In the genomic region with DNA sequence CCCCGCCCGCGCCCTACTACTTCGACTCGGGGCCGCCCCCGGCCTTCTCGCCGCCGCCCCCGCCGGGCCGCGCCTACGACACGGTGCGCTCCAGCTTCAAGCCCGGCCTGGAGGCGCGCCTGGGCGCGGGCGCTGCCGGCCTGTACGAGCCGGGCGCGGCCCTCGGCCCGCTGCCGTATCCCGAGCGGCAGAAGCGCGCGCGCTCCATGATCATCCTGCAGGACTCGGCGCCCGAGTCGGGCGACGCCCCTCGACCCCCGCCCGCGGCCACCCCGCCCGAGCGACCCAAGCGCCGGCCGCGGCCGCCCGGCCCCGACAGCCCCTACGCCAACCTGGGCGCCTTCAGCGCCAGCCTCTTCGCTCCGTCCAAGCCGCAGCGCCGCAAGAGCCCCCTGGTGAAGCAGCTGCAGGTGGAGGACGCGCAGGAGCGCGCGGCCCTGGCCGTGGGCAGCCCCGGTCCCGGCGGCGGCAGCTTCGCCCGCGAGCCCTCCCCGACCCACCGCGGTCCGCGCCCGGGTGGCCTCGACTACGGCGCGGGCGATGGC, we compare ENCODE assay signal across 30 cellular contexts. TPM values are rescaled to one million over a fixed set of nuclear protein-coding genes. Genes with fewer than 3 reads are reported as not detected.
DNase-seq lines count a peak whose midpoint lies in the region; ATAC-seq and TF ChIP-seq lines count a peak whose summit lies in the region.
"Had no signal": no experiment of that assay in that cellular context is flagged by ENCODE, and none has a peak within 500 bp of the region (broad histone marks: within the 10 kb centered on the region; RNA-seq: fewer than 3 reads in every experiment).

No MANE protein-coding gene starts in this region.

- no peak overlapping the region for H4K8ac ChIP-seq in trophoblast cell (ENCODE audit: low read depth, low read length)

- no peaks in the 10 kb centered on the region for H3K4me1 Mint-ChIP-seq in progenitor cell of endocrine pancreas (ENCODE audit: low read depth)
- H3K4me1 Mint-ChIP-seq: activated CD4-positive, alpha-beta T cell treated with anti-CD3 and anti-CD28 coated beads, Interleukin-2, amount 10 ng/mL, durations not matched to agents 7 days and 5 days; activated naive CD8-positive, alpha-beta T cell treated with anti-CD3 and anti-CD28 coated beads for 36 hours; activated T-helper 17 cell treated with anti-CD3 and anti-CD28 coated beads, Interleukin-2, amount 50 U/mL, for 72 hours had no signal

- H3K27me3 Mint-ChIP-seq in progenitor cell of endocrine pancreas: peaks cover 48% of the 10 kb centered on the region
- H3K27me3 Mint-ChIP-seq: activated CD4-positive, alpha-beta T cell treated with anti-CD3 and anti-CD28 coated beads, Interleukin-2, amount 10 ng/mL, durations not matched to agents 7 days and 5 days; activated naive CD8-positive, alpha-beta T cell treated with anti-CD3 and anti-CD28 coated beads for 36 hours; stimulated activated naive CD8-positive, alpha-beta T cell treated with anti-CD3 and anti-CD28 coated beads, Interleukin-15, Interleukin-2, amounts not matched to agents 100 ng/mL and 50 ng/mL, for 24 hours had no signal

- no peak overlapping the region for H2BK12ac ChIP-seq in trophoblast cell (ENCODE audit: low read length)

- no peaks in the 10 kb centered on the region for H3K9me3 ChIP-seq in iPS DF 6.9 (ENCODE audit: control insufficient read depth, insufficient read depth, low read length)
- H3K9me3 ChIP-seq in trophoblast cell (ENCODE audit: insufficient read depth, low read depth, low read length): peaks cover 11% of the 10 kb centered on the region
- H3K9me3 ChIP-seq: SJCRH30, transverse colon had no signal

- H3K27me3 ChIP-seq in iPS DF 6.9 (ENCODE audit: control insufficient read depth, insufficient read depth, low read length) (peaks cover 29% of the 10 kb centered on the region; the same call in 1 of the 2 replicates), trophoblast cell (ENCODE audit: insufficient read depth, low read length) (peaks cover 33% of the 10 kb centered on the region)

- H3K23ac ChIP-seq in trophoblast cell (ENCODE audit: low read length): no peak overlapping the region

- H3K4me2 ChIP-seq in trophoblast cell (ENCODE audit: low read length): peak overlapping the region; percentile 52

- H2BK120ac ChIP-seq in trophoblast cell (ENCODE audit: insufficient read depth, low read length, poor library complexity): no peak overlapping the region

- no peak overlapping the region for H4K12ac ChIP-seq in trophoblast cell (ENCODE audit: low read depth, low read length)

- no peak overlapping the region for H2AFZ ChIP-seq in trophoblast cell (ENCODE audit: insufficient read depth, low read length, poor library complexity)

- no peak overlapping the region for H3K14ac ChIP-seq in trophoblast cell (ENCODE audit: low read length)

- no peak overlapping the region for H2AK5ac ChIP-seq in trophoblast cell (ENCODE audit: low read length)

- H3K36me3 ChIP-seq in iPS DF 6.9 (ENCODE audit: control insufficient read depth, insufficient read depth, low read length) (no peaks in the 10 kb centered on the region), trophoblast cell (ENCODE audit: control insufficient read depth in 1 of 2, insufficient read depth in 2 of 2, low read length in 2 of 2) (no peaks in the 10 kb centered on the region)
- H3K36me3 ChIP-seq: SJCRH30, transverse colon had no signal

- H3K4me3 Mint-ChIP-seq in progenitor cell of endocrine pancreas (ENCODE audit: low read depth): no peak overlapping the region
- H3K4me3 Mint-ChIP-seq: activated CD4-positive, alpha-beta T cell treated with anti-CD3 and anti-CD28 coated beads, Interleukin-2, amount 10 ng/mL, durations not matched to agents 7 days and 5 days; activated naive CD8-positive, alpha-beta T cell treated with anti-CD3 and anti-CD28 coated beads for 36 hours; activated T-helper 17 cell treated with anti-CD3 and anti-CD28 coated beads, Interleukin-2, amount 50 U/mL, for 72 hours; CD8-positive, alpha-beta T cell; effector memory CD8-positive, alpha-beta T cell; stimulated activated naive CD8-positive, alpha-beta T cell treated with anti-CD3 and anti-CD28 coated beads, Interleukin-15, Interleukin-2, amounts not matched to agents 100 ng/mL and 50 ng/mL, for 24 hours; T-helper 1 cell treated with Interleukin-12 subunit alpha and Interleukin-12 subunit beta and Interleukin-4 antibody, amounts not matched to agents 30 μg/mL and 1 μg/mL, for 36 hours had no signal

- H3K27ac ChIP-seq in iPS DF 6.9 (ENCODE audit: low read length): no peak overlapping the region
- no peak overlapping the region for H3K27ac ChIP-seq in trophoblast cell (ENCODE audit: low read depth, low read length)
- H3K27ac ChIP-seq: 22Rv1, SJCRH30, transverse colon, VCaP had no signal

- H3K4me3 ChIP-seq in iPS DF 6.9 (ENCODE audit: low read length) (peak overlapping the region; percentile 33), trophoblast cell (ENCODE audit: low read depth, low read length) (no peak overlapping the region)
- H3K4me3 ChIP-seq: SJCRH30, transverse colon had no signal

- no peak for ATAC-seq in GM21528 (IDR thresholded peaks at IDR 0.05; ENCODE audit: low FRiP score, unreplicated experiment)
- ATAC-seq: activated T-helper 17 cell treated with anti-CD3 and anti-CD28 coated beads, Interleukin-2, amount 50 U/mL, for 72 hours; CD8-positive, alpha-beta T cell; effector memory CD8-positive, alpha-beta T cell; Panc1 had no signal

- no peaks in the 10 kb centered on the region for H3K9me3 Mint-ChIP-seq in progenitor cell of endocrine pancreas (ENCODE audit: low read depth)
- H3K9me3 Mint-ChIP-seq: activated CD4-positive, alpha-beta T cell treated with anti-CD3 and anti-CD28 coated beads, Interleukin-2, amount 10 ng/mL, durations not matched to agents 7 days and 5 days; activated naive CD8-positive, alpha-beta T cell treated with anti-CD3 and anti-CD28 coated beads for 36 hours; activated T-helper 17 cell treated with anti-CD3 and anti-CD28 coated beads, Interleukin-2, amount 50 U/mL, for 72 hours; CD8-positive, alpha-beta T cell; effector memory CD8-positive, alpha-beta T cell; stimulated activated naive CD8-positive, alpha-beta T cell treated with anti-CD3 and anti-CD28 coated beads, Interleukin-15, Interleukin-2, amounts not matched to agents 100 ng/mL and 50 ng/mL, for 24 hours; T-helper 1 cell treated with Interleukin-12 subunit alpha and Interleukin-12 subunit beta and Interleukin-4 antibody, amounts not matched to agents 30 μg/mL and 1 μg/mL, for 36 hours had no signal

- H4K91ac ChIP-seq in trophoblast cell (ENCODE audit: low read depth, low read length): no peak overlapping the region

- DNase-seq in NCI-H146 (lab: John Stamatoyannopoulos, UW) (peak; percentile 22), NCI-H146 treated with DMSO at 0.1 percent for 48 hours (lab: John Stamatoyannopoulos, UW; ENCODE audit: unreplicated experiment) (no peak), astrocyte of the hippocampus (ENCODE audit: low read depth, low spot score) (peak; percentile 44), iPS DF 6.9 (ENCODE audit: low read depth, low spot score) (no peak), trophoblast cell (no peak), progenitor cell of endocrine pancreas (ENCODE audit: low spot score, unreplicated experiment) (no peak)
- no peak for DNase-seq in stimulated activated naive CD4-positive, alpha-beta T cell treated with Interleukin-2 at 50 U/mL for 16 hours (lab: John Stamatoyannopoulos, UW)
- DNase-seq: activated CD4-positive, alpha-beta T cell treated with anti-CD3 and anti-CD28 coated beads, Interleukin-2, amount 10 ng/mL, durations not matched to agents 7 days and 5 days; activated naive CD8-positive, alpha-beta T cell treated with anti-CD3 and anti-CD28 coated beads for 36 hours; CD8-positive, alpha-beta T cell; effector memory CD8-positive, alpha-beta T cell; GF-D8; Karpas-422; NCI-H1092; NCI-H2081; NCI-H446 treated with DMSO at 0.1 percent for 48 hours; NK-92 treated with Interleukin-12 subunit alpha and Interleukin-12 subunit beta, amount 100 ng/mL, for 24 hours; SJCRH30; small intestine; stimulated activated CD4-positive, alpha-beta T cell treated with anti-CD3 and anti-CD28 coated beads, Interleukin-2, amount 100 ng/mL, for 48 hours; transverse colon had no signal

- no peaks in the 10 kb centered on the region for H3K79me1 ChIP-seq in trophoblast cell (ENCODE audit: low read length)

- H3K4me1 ChIP-seq in iPS DF 6.9 (ENCODE audit: control insufficient read depth, insufficient read depth, low read length) (no peaks in the 10 kb centered on the region), trophoblast cell (ENCODE audit: control insufficient read depth in 1 of 2, insufficient read depth in 2 of 2, low read length in 2 of 2) (no peaks in the 10 kb centered on the region)
- H3K4me1 ChIP-seq: SJCRH30, transverse colon had no signal

- H3K9ac ChIP-seq in trophoblast cell (ENCODE audit: low read length): no peak overlapping the region

- no peak overlapping the region for H3K27ac Mint-ChIP-seq in progenitor cell of endocrine pancreas
- H3K27ac Mint-ChIP-seq: activated CD4-positive, alpha-beta T cell treated with anti-CD3 and anti-CD28 coated beads, Interleukin-2, amount 10 ng/mL, durations not matched to agents 7 days and 5 days; activated naive CD8-positive, alpha-beta T cell treated with anti-CD3 and anti-CD28 coated beads for 36 hours; activated T-helper 17 cell treated with anti-CD3 and anti-CD28 coated beads, Interleukin-2, amount 50 U/mL, for 72 hours; CD8-positive, alpha-beta T cell; effector memory CD8-positive, alpha-beta T cell; stimulated activated naive CD8-positive, alpha-beta T cell treated with anti-CD3 and anti-CD28 coated beads, Interleukin-15, Interleukin-2, amounts not matched to agents 100 ng/mL and 50 ng/mL, for 24 hours; T-helper 1 cell treated with Interleukin-12 subunit alpha and Interleukin-12 subunit beta and Interleukin-4 antibody, amounts not matched to agents 30 μg/mL and 1 μg/mL, for 36 hours had no signal

- no peak overlapping the region for H3K4ac ChIP-seq in trophoblast cell (ENCODE audit: low read depth, low read length)

- H3K18ac ChIP-seq in trophoblast cell (ENCODE audit: low read length): no peak overlapping the region

- no peaks in the 10 kb centered on the region for H3K79me2 ChIP-seq in trophoblast cell (ENCODE audit: control insufficient read depth, insufficient read depth, low read length, poor library complexity)

- peaks cover 12% of the 10 kb centered on the region for H3K36me3 Mint-ChIP-seq in progenitor cell of endocrine pancreas (ENCODE audit: insufficient read depth)
- H3K36me3 Mint-ChIP-seq: activated naive CD8-positive, alpha-beta T cell treated with anti-CD3 and anti-CD28 coated beads for 36 hours; CD8-positive, alpha-beta T cell had no signal

- no CpG with 5 or more reads among the region's 89 CpGs for WGBS in iPS DF 6.9 (ENCODE audit: insufficient coverage, insufficient read length)
- no CpG with 5 or more reads among the region's 89 CpGs for WGBS in trophoblast cell (ENCODE audit: extremely low coverage, insufficient coverage, insufficient read length)

- TF ChIP-seq CTCF in progenitor cell of endocrine pancreas (IDR thresholded peaks at IDR 0.05; ENCODE audit: unreplicated experiment): no peak

- no peak overlapping the region for H2BK5ac ChIP-seq in trophoblast cell (ENCODE audit: low read depth, low read length, poor library complexity)

RNA-seq across cellular contexts. Expression of gene ACR, which starts 17.6 kb away (rescaled TPM):
- polyA plus RNA-seq in trophoblast cell (2013): 0.07 TPM in 1 of 2 replicates, not detected in the other
- total RNA-seq in progenitor cell of endocrine pancreas: 0.62 TPM in 1 of 2 replicates, not detected in the other
- total RNA-seq: activated CD4-positive, alpha-beta T cell treated with anti-CD3 and anti-CD28 coated beads, Interleukin-2, amount 10 ng/mL, durations not matched to agents 7 days and 5 days; activated naive CD8-positive, alpha-beta T cell treated with anti-CD3 and anti-CD28 coated beads for 36 hours; activated T-helper 17 cell treated with anti-CD3 and anti-CD28 coated beads, Interleukin-2, amount 50 U/mL, for 72 hours; CD8-positive, alpha-beta T cell; fibroblast of lung; HT1080; SJCRH30; transverse colon had no signal
- polyA plus RNA-seq: fibroblast of lung had no signal

RNA-seq across cellular contexts. Expression of gene SHANK3, which starts 47.8 kb away (rescaled TPM):
- 1.3 and 1.4 TPM in 2 replicates for polyA plus RNA-seq in trophoblast cell (2013)
- total RNA-seq in progenitor cell of endocrine pancreas: 6.9 and 7.5 TPM in 2 replicates
- total RNA-seq: CD8-positive, alpha-beta T cell had no signal

Comparison
In these comparisons a context has a peak if more than half of its experiments do, and no peak if none do; other contexts are left out.
1. DNase-seq: peak in NCI-H146 (single experiment) and astrocyte of the hippocampus (single experiment); none in NCI-H146 treated with DMSO at 0.1 percent for 48 hours (single experiment), iPS DF 6.9 (single experiment), trophoblast cell (0 of 2), progenitor cell of endocrine pancreas (single experiment) and stimulated activated naive CD4-positive, alpha-beta T cell treated with Interleukin-2 at 50 U/mL for 16 hours (single experiment).